Comparison of ENCODE assay signal across 14 cellular contexts in the genomic region with DNA sequence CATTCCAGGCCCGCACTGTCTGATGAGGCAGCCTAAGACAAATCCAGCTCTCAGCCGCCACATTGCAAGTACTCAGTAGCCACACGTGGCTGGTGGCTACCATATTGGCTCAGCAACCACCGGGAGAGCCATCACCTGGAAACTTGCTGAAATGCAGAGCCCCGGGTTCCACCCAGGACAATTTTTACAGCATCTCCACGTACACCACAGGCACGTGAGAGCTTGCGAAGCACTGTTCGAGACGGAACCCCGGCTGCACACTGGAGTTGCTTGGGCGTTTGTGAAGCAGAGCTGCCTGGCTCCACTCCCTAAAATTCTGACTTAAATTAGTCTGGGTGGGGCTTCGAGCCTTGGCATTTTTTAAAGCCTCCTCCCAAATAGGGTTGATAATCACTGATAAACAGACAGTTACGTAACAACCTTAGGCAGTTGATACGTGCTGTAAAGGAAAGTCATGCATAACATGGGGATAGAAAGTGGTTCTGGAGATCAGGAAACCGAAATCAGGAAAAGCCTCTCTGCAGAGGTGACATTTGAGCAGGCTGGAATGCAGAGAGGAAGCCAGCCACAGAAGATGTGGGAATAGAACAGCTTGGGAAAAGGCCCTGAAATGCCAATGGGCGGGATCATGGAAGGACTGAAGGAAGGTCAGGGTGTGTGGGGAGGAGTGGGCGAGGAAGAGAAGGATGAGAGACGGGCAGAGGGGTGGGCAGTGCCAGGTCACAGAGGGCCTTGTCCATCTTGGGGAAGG. TPM values are rescaled to one million over a fixed set of nuclear protein-coding genes. Genes with fewer than 3 reads are reported as not detected.
DNase-seq lines count a peak whose midpoint lies in the region; ATAC-seq and TF ChIP-seq lines count a peak whose summit lies in the region.
"Had no signal": no experiment of that assay in that cellular context is flagged by ENCODE, and none has a peak within 500 bp of the region (broad histone marks: within the 10 kb centered on the region; RNA-seq: fewer than 3 reads in every experiment).

No MANE protein-coding gene starts in this region.

- no peak overlapping the region for H3K4me3 Mint-ChIP-seq in activated CD8-positive, alpha-beta T cell treated with anti-CD3 and anti-CD28 coated beads for 36 hours
- H3K4me3 Mint-ChIP-seq: GM23338; naive B cell; stimulated activated effector memory CD8-positive, alpha-beta T cell treated with anti-CD3 and anti-CD28 coated beads, Interleukin-12 subunit alpha, Interleukin-12 subunit beta, amount 100 ng/mL, for 72 hours had no signal

- TF ChIP-seq POLR2A in uterus (IDR thresholded peaks at IDR 0.05) = no peak

- H3K4me3 ChIP-seq in right atrium auricular region (peak overlapping the region in 1 of 2 donors; percentile 8), uterus (no peak overlapping the region)
- H3K4me3 ChIP-seq: GM23338 had no signal

- POLR2A ChIA-PET in activated CD8-positive, alpha-beta T cell treated with anti-CD3 and anti-CD28 coated beads for 36 hours (lab: Charles Lee) = no interaction called here

- H3K36me3 ChIP-seq in right atrium auricular region = no peaks in the 10 kb centered on the region
- H3K36me3 ChIP-seq in uterus = no peaks in the 10 kb centered on the region

- H3K4me1 Mint-ChIP-seq in activated CD8-positive, alpha-beta T cell treated with anti-CD3 and anti-CD28 coated beads for 36 hours (ENCODE audit: low read depth) = no peaks in the 10 kb centered on the region
- H3K4me1 Mint-ChIP-seq: stimulated activated effector memory CD8-positive, alpha-beta T cell treated with anti-CD3 and anti-CD28 coated beads, Interleukin-12 subunit alpha, Interleukin-12 subunit beta, amount 100 ng/mL, for 72 hours had no signal

- peak; percentile 56 for ATAC-seq in omental fat pad (ENCODE audit: low FRiP score)
- ATAC-seq in activated CD8-positive, alpha-beta T cell treated with anti-CD3 and anti-CD28 coated beads for 36 hours = no peak
- ATAC-seq: GM23338 had no signal

- H3K27me3 Mint-ChIP-seq in activated CD8-positive, alpha-beta T cell treated with anti-CD3 and anti-CD28 coated beads for 36 hours = peaks cover 34% of the 10 kb centered on the region

- CTCF ChIA-PET in activated CD8-positive, alpha-beta T cell treated with anti-CD3 and anti-CD28 coated beads for 36 hours (lab: Charles Lee) = no interaction called here

- no peak overlapping the region for H3K27ac Mint-ChIP-seq in activated CD8-positive, alpha-beta T cell treated with anti-CD3 and anti-CD28 coated beads for 36 hours
- H3K27ac Mint-ChIP-seq: GM23338; stimulated activated effector memory CD8-positive, alpha-beta T cell treated with anti-CD3 and anti-CD28 coated beads, Interleukin-12 subunit alpha, Interleukin-12 subunit beta, amount 100 ng/mL, for 72 hours had no signal

- no peak for TF ChIP-seq CTCF in right atrium auricular region (IDR thresholded peaks at IDR 0.05)
- TF ChIP-seq CTCF in omental fat pad (IDR thresholded peaks at IDR 0.05) = no peak
- no peak for TF ChIP-seq CTCF in uterus (IDR thresholded peaks at IDR 0.05)
- TF ChIP-seq CTCF in activated CD8-positive, alpha-beta T cell treated with anti-CD3 and anti-CD28 coated beads for 36 hours (IDR thresholded peaks at IDR 0.05) = no peak

- H3K27me3 ChIP-seq in right atrium auricular region (no peaks in the 10 kb centered on the region), uterus (no peaks in the 10 kb centered on the region)

- intact Hi-C loops in uterus (cut with DNase I; ENCODE audit: low total_unique reads) = no loop called here
- intact Hi-C loops in activated CD8-positive, alpha-beta T cell treated with anti-CD3 and anti-CD28 coated beads for 36 hours (cut with micrococcal nuclease) = no loop called here

- peak in 23 of 61 donors; percentile 19 to 75 (median 45) for DNase-seq in caudate nucleus (lab: John Stamatoyannopoulos, UW)
- DNase-seq in right atrium auricular region (ENCODE audit: low spot score) = peak; percentile 75
- DNase-seq in omental fat pad (ENCODE audit: low spot score) = no peak
- no peak for DNase-seq in uterus
- DNase-seq in activated CD8-positive, alpha-beta T cell treated with anti-CD3 and anti-CD28 coated beads for 36 hours = no peak
- no peak for DNase-seq in activated CD8-positive, alpha-beta memory T cell treated with anti-CD3 and anti-CD28 coated beads, Interleukin-2, amount 50 U/mL, for 48 hours
- no peak for DNase-seq in COR-L47 (lab: John Stamatoyannopoulos, UW)
- DNase-seq: activated CD4-positive, alpha-beta T cell treated with anti-CD3 and anti-CD28 coated beads for 1 hour; central memory CD4-positive, alpha-beta T cell; naive B cell; NCI-H1092 treated with DMSO at 0.1 percent for 48 hours; NCI-H524 had no signal

- no peaks in the 10 kb centered on the region for H3K36me3 Mint-ChIP-seq in activated CD8-positive, alpha-beta T cell treated with anti-CD3 and anti-CD28 coated beads for 36 hours (ENCODE audit: low read depth)
- H3K36me3 Mint-ChIP-seq: stimulated activated effector memory CD8-positive, alpha-beta T cell treated with anti-CD3 and anti-CD28 coated beads, Interleukin-12 subunit alpha, Interleukin-12 subunit beta, amount 100 ng/mL, for 72 hours had no signal

- H3K27ac ChIP-seq in caudate nucleus (ENCODE audit: low read depth, low read length) (peak overlapping the region; percentile 86), right atrium auricular region (peak overlapping the region; percentile 64), uterus (peak overlapping the region; percentile 59 to 71)

- H3K9me3 Mint-ChIP-seq in activated CD8-positive, alpha-beta T cell treated with anti-CD3 and anti-CD28 coated beads for 36 hours = no peaks in the 10 kb centered on the region
- H3K9me3 Mint-ChIP-seq: GM23338; stimulated activated effector memory CD8-positive, alpha-beta T cell treated with anti-CD3 and anti-CD28 coated beads, Interleukin-12 subunit alpha, Interleukin-12 subunit beta, amount 100 ng/mL, for 72 hours had no signal

- H3K4me1 ChIP-seq in right atrium auricular region = peaks cover 0 to 48% of the 10 kb centered on the region in 2 donors
- peaks cover 20% of the 10 kb centered on the region in 2 donors for H3K4me1 ChIP-seq in uterus

- H3K9me3 ChIP-seq in right atrium auricular region (no peaks in the 10 kb centered on the region), uterus (no peaks in the 10 kb centered on the region)

RNA-seq across cellular contexts. Expression of gene ASAP2, which starts 6.2 kb away (rescaled TPM):
- 10 to 100 TPM; 13.2 to 20.3 TPM for total RNA-seq in right atrium auricular region
- total RNA-seq in omental fat pad = 10 to 100 TPM; 16.8 to 57.4 (median 22.8) TPM
- total RNA-seq in uterus = 10 to 100 TPM; 24.3 to 55.5 (median 31.3) TPM
- total RNA-seq in activated CD8-positive, alpha-beta T cell treated with anti-CD3 and anti-CD28 coated beads for 36 hours = not detected

Comparison
In these comparisons a context has a peak if more than half of its experiments do, and no peak if none do; other contexts are left out.
1. RNA of gene ASAP2, which starts 6.2 kb away (total RNA-seq): 24.3 to 55.5 TPM in uterus, 16.8 to 57.4 TPM in omental fat pad and 13.2 to 20.3 TPM in right atrium auricular region; not detected in activated CD8-positive, alpha-beta T cell treated with anti-CD3 and anti-CD28 coated beads for 36 hours; every median in the first group is over 10 times any median in the second.
2. Peak in every context shown above with its lines, with median percentiles within 50 percentile points of each other: H3K27ac ChIP-seq.